Comparison of ENCODE assay signal across 14 cellular contexts in genomic region chr3:148229107-148229506, GRCh38.
A peak's percentile ranks its signal among the peaks of the same experiment; 100 is the strongest.
DNase-seq lines count a peak whose midpoint lies in the region; ATAC-seq and TF ChIP-seq lines count a peak whose summit lies in the region.
"Had no signal": no experiment of that assay in that cellular context is flagged by ENCODE, and none has a peak within 500 bp of the region (broad histone marks: within the 10 kb centered on the region; RNA-seq: fewer than 3 reads in every experiment).

No MANE protein-coding gene starts in this region.

- H3K27me3 ChIP-seq in DND-41 (ENCODE audit: insufficient read depth, low read length, poor library complexity) (no peaks in the 10 kb centered on the region), OCI-LY1 (ENCODE audit: insufficient read depth, low read length) (no peaks in the 10 kb centered on the region)
- H3K27me3 ChIP-seq: gastrocnemius medialis had no signal

- H3K27ac Mint-ChIP-seq in activated CD4-positive, alpha-beta T cell treated with anti-CD3 and anti-CD28 coated beads, Interleukin-2, amount 10 ng/mL, durations not matched to agents 24 days and 14 days = no peak overlapping the region
- H3K27ac Mint-ChIP-seq: activated CD4-positive, alpha-beta memory T cell treated with anti-CD3 and anti-CD28 coated beads, Interleukin-2, amount 10 ng/mL, durations not matched to agents 7 days and 5 days; activated naive CD4-positive, alpha-beta T cell treated with anti-CD3 and anti-CD28 coated beads, Interleukin-2, amount 50 U/mL, for 24 hours had no signal

- no peaks in the 10 kb centered on the region for H3K36me3 Mint-ChIP-seq in activated CD4-positive, alpha-beta T cell treated with anti-CD3 and anti-CD28 coated beads, Interleukin-2, amount 10 ng/mL, durations not matched to agents 24 days and 14 days (ENCODE audit: low read depth)
- H3K36me3 Mint-ChIP-seq: activated naive CD4-positive, alpha-beta T cell treated with anti-CD3 and anti-CD28 coated beads, Interleukin-2, amount 50 U/mL, for 24 hours; T-cell had no signal

- H3K4me3 Mint-ChIP-seq in activated CD4-positive, alpha-beta T cell treated with anti-CD3 and anti-CD28 coated beads, Interleukin-2, amount 10 ng/mL, durations not matched to agents 24 days and 14 days = no peak overlapping the region
- H3K4me3 Mint-ChIP-seq: activated CD4-positive, alpha-beta memory T cell treated with anti-CD3 and anti-CD28 coated beads, Interleukin-2, amount 10 ng/mL, durations not matched to agents 7 days and 5 days; activated naive CD4-positive, alpha-beta T cell treated with anti-CD3 and anti-CD28 coated beads, Interleukin-2, amount 50 U/mL, for 24 hours; T-cell had no signal

- H3K4me1 ChIP-seq in DND-41 (ENCODE audit: insufficient read depth, low read length) (peaks cover 28% of the 10 kb centered on the region), OCI-LY1 (ENCODE audit: insufficient read depth, low read length, severe bottlenecking) (no peaks in the 10 kb centered on the region)
- H3K4me1 ChIP-seq: A549, gastrocnemius medialis had no signal

- H2AFZ ChIP-seq in DND-41 (ENCODE audit: low read depth, low read length) (peak overlapping the region; percentile 68), OCI-LY1 (ENCODE audit: low read length) (peak overlapping the region; percentile 52; the same call in 1 of the 2 replicates)

- no peak for TF ChIP-seq CTCF in DND-41 (IDR thresholded peaks at IDR 0.05; ENCODE audit: borderline replicate concordance, extremely low read depth, low read length, poor library complexity, severe bottlenecking)
- no peak for TF ChIP-seq CTCF in OCI-LY1 (IDR thresholded peaks at IDR 0.05; ENCODE audit: low read length)

- H3K4me2 ChIP-seq in DND-41 (ENCODE audit: insufficient read depth, low read length) (peak overlapping the region; percentile 38), OCI-LY1 (ENCODE audit: low read length) (no peak overlapping the region)
- H3K4me2 ChIP-seq: A549 had no signal

- H3K27me3 Mint-ChIP-seq in activated CD4-positive, alpha-beta T cell treated with anti-CD3 and anti-CD28 coated beads, Interleukin-2, amount 10 ng/mL, durations not matched to agents 24 days and 14 days = no peaks in the 10 kb centered on the region
- H3K27me3 Mint-ChIP-seq: activated CD4-positive, alpha-beta memory T cell treated with anti-CD3 and anti-CD28 coated beads, Interleukin-2, amount 10 ng/mL, durations not matched to agents 7 days and 5 days; activated naive CD4-positive, alpha-beta T cell treated with anti-CD3 and anti-CD28 coated beads, Interleukin-2, amount 50 U/mL, for 24 hours had no signal

- H3K79me2 ChIP-seq in DND-41 (ENCODE audit: insufficient read depth, low read length) = no peaks in the 10 kb centered on the region
- no peaks in the 10 kb centered on the region for H3K79me2 ChIP-seq in OCI-LY1 (ENCODE audit: insufficient read depth, low read length)

- H3K9ac ChIP-seq in DND-41 (ENCODE audit: low read depth, low read length) (no peak overlapping the region), OCI-LY1 (ENCODE audit: low read length) (no peak overlapping the region)

- H3K4me3 ChIP-seq in DND-41 (ENCODE audit: low read depth in 1 of 2, low read length in 2 of 2) (no peak overlapping the region), OCI-LY1 (ENCODE audit: low read depth, low read length, poor library complexity, severe bottlenecking) (no peak overlapping the region)
- H3K4me3 ChIP-seq: A549, gastrocnemius medialis had no signal

- peaks cover 4% of the 10 kb centered on the region for H3K9me3 Mint-ChIP-seq in activated CD4-positive, alpha-beta T cell treated with anti-CD3 and anti-CD28 coated beads, Interleukin-2, amount 10 ng/mL, durations not matched to agents 24 days and 14 days

- H3K4me1 Mint-ChIP-seq in activated CD4-positive, alpha-beta T cell treated with anti-CD3 and anti-CD28 coated beads, Interleukin-2, amount 10 ng/mL, durations not matched to agents 24 days and 14 days = no peaks in the 10 kb centered on the region
- H3K4me1 Mint-ChIP-seq: activated CD4-positive, alpha-beta memory T cell treated with anti-CD3 and anti-CD28 coated beads, Interleukin-2, amount 10 ng/mL, durations not matched to agents 7 days and 5 days; activated naive CD4-positive, alpha-beta T cell treated with anti-CD3 and anti-CD28 coated beads, Interleukin-2, amount 50 U/mL, for 24 hours; T-cell had no signal

- H3K36me3 ChIP-seq in DND-41 (ENCODE audit: insufficient read depth, low read length) = no peaks in the 10 kb centered on the region
- H3K36me3 ChIP-seq in OCI-LY1 (ENCODE audit: insufficient read depth, low read length) = no peaks in the 10 kb centered on the region
- H3K36me3 ChIP-seq: gastrocnemius medialis had no signal

- H3K27ac ChIP-seq in DND-41 (ENCODE audit: low read length) (peak overlapping the region; percentile 69), OCI-LY1 (ENCODE audit: low read depth, low read length, poor library complexity, severe bottlenecking) (no peak overlapping the region)
- H3K27ac ChIP-seq: A549, gastrocnemius medialis had no signal

- ATAC-seq in DND-41 (ENCODE audit: insufficient read depth, low read depth) (peak; percentile 60; the same call in 1 of the 3 replicates), GM19463 (IDR thresholded peaks at IDR 0.05; ENCODE audit: unreplicated experiment) (peak; percentile 60), HG02870 (IDR thresholded peaks at IDR 0.05; ENCODE audit: unreplicated experiment) (peak; percentile 68), left cardiac atrium (no peak)
- ATAC-seq: A549, gastrocnemius medialis, T-cell had no signal

- H3K9me2 ChIP-seq in OCI-LY1 (ENCODE audit: low read depth, low read length) = no peaks in the 10 kb centered on the region

- no peak for DNase-seq in DND-41
- DNase-seq in NCI-H2196 (lab: John Stamatoyannopoulos, UW; ENCODE audit: unreplicated experiment) = no peak
- no peak for DNase-seq in C1 segment of cervical spinal cord (lab: John Stamatoyannopoulos, UW)
- no peak for DNase-seq in left cardiac atrium
- DNase-seq in activated CD4-positive, alpha-beta T cell treated with anti-CD3 and anti-CD28 coated beads, Interleukin-2, amount 10 ng/mL, durations not matched to agents 24 days and 14 days = no peak
- DNase-seq: activated CD4-positive, alpha-beta memory T cell treated with anti-CD3 and anti-CD28 coated beads, Interleukin-2, amount 10 ng/mL, durations not matched to agents 7 days and 5 days; gastrocnemius medialis; stimulated activated naive CD4-positive, alpha-beta T cell treated with Interleukin-2 at 50 U/mL for 16 hours; T-cell had no signal

- no peaks in the 10 kb centered on the region for H3F3A ChIP-seq in OCI-LY1 (ENCODE audit: insufficient read depth, low read length)

- H4K20me1 ChIP-seq in DND-41 (ENCODE audit: insufficient read depth, low read length) = no peaks in the 10 kb centered on the region
- no peaks in the 10 kb centered on the region for H4K20me1 ChIP-seq in OCI-LY1 (ENCODE audit: insufficient read depth, low read length)

- intact Hi-C loops in left cardiac atrium (cut with DNase I) = no loop called here
- intact Hi-C loops in activated CD4-positive, alpha-beta T cell treated with anti-CD3 and anti-CD28 coated beads, Interleukin-2, amount 10 ng/mL, durations not matched to agents 24 days and 14 days (cut with micrococcal nuclease) = no loop called here

- H3K9me3 ChIP-seq in DND-41 (ENCODE audit: insufficient read depth, low read length, severe bottlenecking) (no peaks in the 10 kb centered on the region), OCI-LY1 (ENCODE audit: low read length) (no peaks in the 10 kb centered on the region)
- H3K9me3 ChIP-seq: A549, gastrocnemius medialis had no signal

Comparison
In these comparisons a context has a peak if more than half of its experiments do, and no peak if none do; other contexts are left out.
1. ATAC-seq: peak in DND-41 (single experiment), GM19463 (single experiment) and HG02870 (single experiment); none in left cardiac atrium (0 of 2).